Comparison of ENCODE assay signal across 8 cellular contexts in genomic region chr19:19388568-19389555, GRCh38. TPM values are rescaled to one million over a fixed set of nuclear protein-coding genes. Genes with fewer than 3 reads are reported as not detected.
DNase-seq lines count a peak whose midpoint lies in the region; ATAC-seq, FAIRE-seq and TF ChIP-seq lines count a peak whose summit lies in the region.

No MANE protein-coding gene starts in this region.

- H4K20me1 ChIP-seq in DND-41 (ENCODE audit: insufficient read depth, low read length) = peaks cover 34% of the 10 kb centered on the region
- no peaks in the 10 kb centered on the region for H4K20me1 ChIP-seq in endothelial cell of umbilical vein (replicated peaks; ENCODE audit: control insufficient read depth, extremely low read depth, insufficient read depth, low read length)

- H3K4me2 ChIP-seq in DND-41 (ENCODE audit: insufficient read depth, low read length) (peak overlapping the region; percentile 89), endothelial cell of umbilical vein (ENCODE audit: insufficient read depth, low read length) (no peak overlapping the region), trophoblast cell (ENCODE audit: low read length) (peak overlapping the region; percentile 10)

- BruUV-seq in endothelial cell of umbilical vein (replicated peaks; lab: Mats Ljungman, UMichigan) = no TSS peak

- no peak overlapping the region for H4K12ac ChIP-seq in trophoblast cell (ENCODE audit: low read depth, low read length)

- no peaks in the 10 kb centered on the region for H3K9me1 ChIP-seq in endothelial cell of umbilical vein (replicated peaks; ENCODE audit: control insufficient read depth, extremely low read depth, insufficient read depth, low read length)

- H3K4me3 ChIP-seq in DND-41 (ENCODE audit: low read depth in 1 of 2, low read length in 2 of 2) (peak overlapping the region in 1 of 2 experiments; percentile 42; a peak in 2 of 4 replicates), endothelial cell of umbilical vein (replicated peaks in 1 of 3; ENCODE audit: insufficient read depth in 1 of 3, low read depth in 1 of 3, low read length in 3 of 3) (no peak overlapping the region), trophoblast cell (ENCODE audit: low read depth, low read length) (no peak overlapping the region)

- H3K23ac ChIP-seq in trophoblast cell (ENCODE audit: low read length) = no peak overlapping the region

- no peak for TF ChIP-seq POLR2A in endothelial cell of umbilical vein (IDR thresholded peaks at IDR 0.05; ENCODE audit: low read depth, low read length)

- H3K18ac ChIP-seq in trophoblast cell (ENCODE audit: low read length) = no peak overlapping the region

- no peak overlapping the region for H3K14ac ChIP-seq in trophoblast cell (ENCODE audit: low read length)

- H2BK12ac ChIP-seq in trophoblast cell (ENCODE audit: low read length) = no peak overlapping the region

- H3K36me3 ChIP-seq in DND-41 (ENCODE audit: insufficient read depth, low read length) (peaks cover 4% of the 10 kb centered on the region; the same call in 1 of the 2 replicates), endothelial cell of umbilical vein (ENCODE audit: control insufficient read depth in 2 of 2, extremely low read depth in 1 of 2, insufficient read depth in 2 of 2, low read length in 2 of 2) (no peaks in the 10 kb centered on the region), trophoblast cell (ENCODE audit: control insufficient read depth in 1 of 2, insufficient read depth in 2 of 2, low read length in 2 of 2) (no peaks in the 10 kb centered on the region)

- DNase-seq in DND-41 = no peak
- DNase-seq in RWPE1 (ENCODE audit: low spot score) = no peak
- no peak for DNase-seq in endothelial cell of umbilical vein (ENCODE audit: low read depth, low spot score)
- DNase-seq in trophoblast cell = no peak
- DNase-seq in NOMO-1 treated with dmso at 0.1 percent for 144 hours (lab: John Stamatoyannopoulos, UW; ENCODE audit: unreplicated experiment) = no peak
- no peak for DNase-seq in effector CD8-positive, alpha-beta T cell (lab: John Stamatoyannopoulos, UW)
- no peak for DNase-seq in COR-L47 (lab: John Stamatoyannopoulos, UW)

- no peak overlapping the region for H4K91ac ChIP-seq in trophoblast cell (ENCODE audit: low read depth, low read length)

- no peak overlapping the region for H4K8ac ChIP-seq in trophoblast cell (ENCODE audit: low read depth, low read length)

- peaks cover 84% of the 10 kb centered on the region for H3K79me2 ChIP-seq in DND-41 (ENCODE audit: insufficient read depth, low read length)
- H3K79me2 ChIP-seq in endothelial cell of umbilical vein (ENCODE audit: control insufficient read depth, insufficient read depth, low read length) = peaks cover 55% of the 10 kb centered on the region
- H3K79me2 ChIP-seq in trophoblast cell (ENCODE audit: control insufficient read depth, insufficient read depth, low read length, poor library complexity) = peaks cover 24% of the 10 kb centered on the region

- peak overlapping the region; percentile 78 for H3K4ac ChIP-seq in trophoblast cell (ENCODE audit: low read depth, low read length)

- intact Hi-C loops in endothelial cell of umbilical vein (cut with micrococcal nuclease) = loop anchor here (5.0 kb wide), 1 partner anchor 73 kb away; no protein-coding TSS in a partner anchor

- H2BK120ac ChIP-seq in trophoblast cell (ENCODE audit: insufficient read depth, low read length, poor library complexity) = no peak overlapping the region

- ATAC-seq in DND-41 (ENCODE audit: insufficient read depth, low read depth) (no peak), HG02610 (IDR thresholded peaks at IDR 0.05; ENCODE audit: unreplicated experiment) (no peak)

- no CpG with 5 or more reads among the region's 13 CpGs for WGBS in trophoblast cell (ENCODE audit: extremely low coverage, insufficient coverage, insufficient read length)

- POLR2A ChIA-PET in RWPE1 (lab: Yijun Ruan, JAX; ENCODE audit: low non-redundant PET) (no interaction called here), endothelial cell of umbilical vein (lab: Charles Lee) (no interaction called here)

- H3K9ac ChIP-seq in DND-41 (ENCODE audit: low read depth, low read length) (peak overlapping the region; percentile 79; the same call in 1 of the 2 replicates), endothelial cell of umbilical vein (replicated peaks; ENCODE audit: extremely low read depth, insufficient read depth, low read length) (no peak overlapping the region), trophoblast cell (ENCODE audit: low read length) (peak overlapping the region; percentile 38)

- peak overlapping the region; percentile 53 for H2AK5ac ChIP-seq in trophoblast cell (ENCODE audit: low read length)

- no peak overlapping the region for H2BK5ac ChIP-seq in trophoblast cell (ENCODE audit: low read depth, low read length, poor library complexity)

- H3K79me1 ChIP-seq in trophoblast cell (ENCODE audit: low read length) = peaks cover 22% of the 10 kb centered on the region

- dilution Hi-C loops in endothelial cell of umbilical vein (cut with MboI; ENCODE audit: extremely low pct_ligation_motif_present, low sequenced_read_pairs) = no loop called here

- H3K27ac ChIP-seq in DND-41 (ENCODE audit: low read length) (peak overlapping the region; percentile 53), RWPE1 (peak overlapping the region; percentile 93), endothelial cell of umbilical vein (ENCODE audit: insufficient read depth, low read depth, low read length) (no peak overlapping the region), trophoblast cell (ENCODE audit: low read depth, low read length) (no peak overlapping the region)

- CTCF ChIA-PET in RWPE1 (lab: Yijun Ruan, JAX) (interaction anchor here (0.6 to 1.0 kb wide), 4 partner anchors 25 to 492 kb away, joined by 3 to 5 read pairs (median 4); no protein-coding TSS in a partner anchor), endothelial cell of umbilical vein (lab: Charles Lee) (interaction anchor here (0.7 to 1.8 kb wide), 3 partner anchors 14 to 244 kb away, joined by 3 to 5 read pairs (median 4); no protein-coding TSS in a partner anchor)

- TF ChIP-seq CTCF in DND-41 (IDR thresholded peaks at IDR 0.05; ENCODE audit: borderline replicate concordance, extremely low read depth, low read length, poor library complexity, severe bottlenecking) (no peak), RWPE1 (conservative IDR thresholded peaks at IDR 0.05; ENCODE audit: low read depth) (no peak), endothelial cell of umbilical vein (IDR thresholded peaks at IDR 0.05; ENCODE audit: extremely low read depth in 1 of 2, insufficient read depth in 1 of 2, low read depth in 1 of 2, low read length in 2 of 2) (no peak)

- H3K27me3 ChIP-seq in DND-41 (ENCODE audit: insufficient read depth, low read length, poor library complexity) = no peaks in the 10 kb centered on the region
- H3K27me3 ChIP-seq in endothelial cell of umbilical vein (ENCODE audit: control insufficient read depth in 2 of 2, insufficient read depth in 2 of 2, low read length in 2 of 2) = no peaks in the 10 kb centered on the region
- no peaks in the 10 kb centered on the region for H3K27me3 ChIP-seq in trophoblast cell (ENCODE audit: insufficient read depth, low read length)

- H3K9me3 ChIP-seq in DND-41 (ENCODE audit: insufficient read depth, low read length, severe bottlenecking) = no peaks in the 10 kb centered on the region
- no peaks in the 10 kb centered on the region for H3K9me3 ChIP-seq in endothelial cell of umbilical vein (replicated peaks; ENCODE audit: control insufficient read depth, insufficient read depth, low read length)
- H3K9me3 ChIP-seq in trophoblast cell (ENCODE audit: insufficient read depth, low read depth, low read length) = no peaks in the 10 kb centered on the region

- H3K4me1 ChIP-seq in DND-41 (ENCODE audit: insufficient read depth, low read length) (peaks cover 69% of the 10 kb centered on the region), endothelial cell of umbilical vein (ENCODE audit: control insufficient read depth, extremely low read depth, insufficient read depth, low read length) (peaks cover 39% of the 10 kb centered on the region), trophoblast cell (ENCODE audit: control insufficient read depth in 1 of 2, insufficient read depth in 2 of 2, low read length in 2 of 2) (peaks cover 10 to 25% of the 10 kb centered on the region in 2 experiments)

- FAIRE-seq in endothelial cell of umbilical vein (lab: Jason Lieb, UNC) = peak; percentile 62

- H2AFZ ChIP-seq in DND-41 (ENCODE audit: low read depth, low read length) (no peak overlapping the region), endothelial cell of umbilical vein (ENCODE audit: low read depth, low read length) (no peak overlapping the region), trophoblast cell (ENCODE audit: insufficient read depth, low read length, poor library complexity) (no peak overlapping the region)

TF ChIP-seq in endothelial cell of umbilical vein, 7 proteins besides CTCF, POLR2A, EP300 and RAD21:
- TF ChIP-seq JUN (IDR thresholded peaks at IDR 0.05; ENCODE audit: borderline replicate concordance, insufficient read depth, insufficient read length, low read depth) (no peak), EZH2 (IDR thresholded peaks at IDR 0.05; ENCODE audit: borderline replicate concordance, low read depth, low read length, severe bottlenecking) (no peak), POLR2AphosphoS5 (IDR thresholded peaks at IDR 0.05; ENCODE audit: insufficient read depth, low read depth, low read length) (no peak), GATA2 (IDR thresholded peaks at IDR 0.05; ENCODE audit: insufficient read depth, insufficient read length, low read depth, low read length) (no peak), FOS (IDR thresholded peaks at IDR 0.05; ENCODE audit: borderline replicate concordance, insufficient read depth, low read length) (no peak), MAX (IDR thresholded peaks at IDR 0.05; ENCODE audit: insufficient read depth, insufficient read length) (no peak), MYC (IDR thresholded peaks at IDR 0.05; ENCODE audit: low read depth, low read length) (no peak)

RNA-seq across cellular contexts. Expression of gene GATAD2A, which starts 16.6 kb away (rescaled TPM):
- total RNA-seq in endothelial cell of umbilical vein = 134 and 138 TPM in 2 replicates
- 26.2 and 27.3 TPM in 2 replicates for polyA plus RNA-seq in endothelial cell of umbilical vein
- polyA plus RNA-seq in endothelial cell of umbilical vein (2011; cell fraction: cytosol; rRNA removed) = 43.0 and 43.3 TPM in 2 replicates
- polyA plus RNA-seq in endothelial cell of umbilical vein (2011; cell fraction: nucleus; rRNA removed) = 28.3 and 42.4 TPM in 2 replicates
- 61.3 and 62.1 TPM in 2 replicates for polyA plus RNA-seq in endothelial cell of umbilical vein (2012)
- 27.8 and 34.0 TPM in 2 replicates for polyA minus RNA-seq in endothelial cell of umbilical vein
- polyA minus RNA-seq in endothelial cell of umbilical vein (2011; cell fraction: cytosol; rRNA and poly(A)+ RNA removed) = 42.5 TPM
- polyA minus RNA-seq in endothelial cell of umbilical vein (2011; cell fraction: nucleus; rRNA and poly(A)+ RNA removed) = 15.0 and 27.9 TPM in 2 replicates
- 115 and 116 TPM in 2 replicates for polyA plus RNA-seq in trophoblast cell (2013)

Comparison
In these comparisons a context has a peak if more than half of its experiments do, and no peak if none do; other contexts are left out.
1. H3K27ac ChIP-seq: peak in DND-41 (single experiment) and RWPE1 (single experiment); none in endothelial cell of umbilical vein (single experiment) and trophoblast cell (single experiment).